ENCODE assay signal across 16 cellular contexts in genomic region chr20:454951-455350, GRCh38. TPM values are rescaled to one million over a fixed set of nuclear protein-coding genes. Genes with fewer than 3 reads are reported as not detected.
DNase-seq lines count a peak whose midpoint lies in the region; FAIRE-seq and TF ChIP-seq lines count a peak whose summit lies in the region.
"Had no signal": no experiment of that assay in that cellular context is flagged by ENCODE, and none has a peak within 500 bp of the region (broad histone marks: within the 10 kb centered on the region; RNA-seq: fewer than 3 reads in every experiment).

No MANE protein-coding gene starts in this region.

- TF ChIP-seq CTCF in PC-9 (conservative IDR thresholded peaks at IDR 0.05): no peak
- no peak for TF ChIP-seq CTCF in prostate gland (IDR thresholded peaks at IDR 0.05)
- no peak for TF ChIP-seq CTCF in Calu3 (IDR thresholded peaks at IDR 0.05; ENCODE audit: unreplicated experiment)

- peaks cover 89% of the 10 kb centered on the region for H3K79me2 ChIP-seq in PC-9 (ENCODE audit: low read depth)

- no peaks in the 10 kb centered on the region; the same call in 1 of the 2 replicates for H3F3A ChIP-seq in PC-9 (ENCODE audit: insufficient read depth, low read depth)

- H3K36me3 ChIP-seq in PC-9 (ENCODE audit: low read depth): no peaks in the 10 kb centered on the region
- no peaks in the 10 kb centered on the region for H3K36me3 ChIP-seq in prostate gland
- H3K36me3 ChIP-seq: BE2C had no signal

- POLR2A ChIA-PET in PC-9 (lab: Charles Lee; ENCODE audit: unreplicated experiment): no interaction called here

- H3K36me3 Mint-ChIP-seq in Calu3 (ENCODE audit: insufficient read depth, unreplicated experiment): peaks cover 4% of the 10 kb centered on the region
- peaks cover 0 to 7% (median 0%) of the 10 kb centered on the region in 3 donors for H3K36me3 Mint-ChIP-seq in immature natural killer cell

- CTCF ChIA-PET in PC-9 (lab: Charles Lee): no interaction called here
- CTCF ChIA-PET in Calu3 (lab: Charles Lee): no interaction called here

- BruUV-seq in PC-9 (replicated peaks; lab: Mats Ljungman, UMichigan) (no TSS peak), Calu3 (replicated peaks; lab: Mats Ljungman, UMichigan) (no TSS peak)

- H2AFZ ChIP-seq in PC-9: no peak overlapping the region

- peak; percentile 73 for FAIRE-seq in islet of Langerhans (lab: Jason Lieb, UNC)
- FAIRE-seq in GM12892 (lab: Jason Lieb, UNC): no peak
- FAIRE-seq: A549, H54 had no signal

- intact Hi-C loops in PC-9 (cut with micrococcal nuclease; ENCODE audit: unreplicated experiment) (no loop called here), prostate gland (cut with DNase I) (no loop called here), Calu3 (cut with micrococcal nuclease; ENCODE audit: unreplicated experiment) (no loop called here)

- no peak overlapping the region for H3K4me3 Mint-ChIP-seq in Calu3 (ENCODE audit: low read depth, unreplicated experiment)
- H3K4me3 Mint-ChIP-seq in immature natural killer cell: no peak overlapping the region
- H3K4me3 Mint-ChIP-seq: CD14-positive monocyte; CD8-positive, alpha-beta T cell had no signal

- H3K27ac Mint-ChIP-seq in Calu3 (ENCODE audit: unreplicated experiment) (no peak overlapping the region), immature natural killer cell (no peak overlapping the region)
- H3K27ac Mint-ChIP-seq: CD14-positive monocyte; CD8-positive, alpha-beta T cell had no signal

- no peaks in the 10 kb centered on the region for H3K9me2 ChIP-seq in PC-9 (ENCODE audit: insufficient read depth)

- H3K9me3 Mint-ChIP-seq in Calu3 (ENCODE audit: low read depth, unreplicated experiment) (no peaks in the 10 kb centered on the region), immature natural killer cell (no peaks in the 10 kb centered on the region)
- H3K9me3 Mint-ChIP-seq: CD14-positive monocyte; CD8-positive, alpha-beta T cell had no signal

- TF ChIP-seq POLR2A in prostate gland (IDR thresholded peaks at IDR 0.05) (no peak), GM12892 (IDR thresholded peaks at IDR 0.05; ENCODE audit: low read depth, low read length) (no peak)

- peak overlapping the region; percentile 57 for H3K4me2 ChIP-seq in PC-9
- H3K4me2 ChIP-seq: A549 had no signal

- H3K4me1 ChIP-seq in PC-9 (replicated peaks; ENCODE audit: insufficient read depth) (peaks cover 20% of the 10 kb centered on the region), prostate gland (replicated peaks) (no peaks in the 10 kb centered on the region)
- H3K4me1 ChIP-seq: BE2C had no signal

- H3K9me3 ChIP-seq in PC-9 (ENCODE audit: insufficient read depth, low read depth) (no peaks in the 10 kb centered on the region), prostate gland (no peaks in the 10 kb centered on the region)
- H3K9me3 ChIP-seq: A549, BE2C had no signal

- no peaks in the 10 kb centered on the region for H3K4me1 Mint-ChIP-seq in Calu3 (ENCODE audit: low read depth, unreplicated experiment)
- H3K4me1 Mint-ChIP-seq in immature natural killer cell: peaks cover 29 to 34% of the 10 kb centered on the region in 2 donors

- H4K20me1 ChIP-seq in PC-9 (ENCODE audit: insufficient read depth): peaks cover 27% of the 10 kb centered on the region

- H3K27me3 ChIP-seq in PC-9 (ENCODE audit: insufficient read depth, low read depth) (no peaks in the 10 kb centered on the region), prostate gland (replicated peaks; ENCODE audit: insufficient read depth) (no peaks in the 10 kb centered on the region)
- H3K27me3 ChIP-seq: BE2C had no signal

- H3K27me3 Mint-ChIP-seq in Calu3 (ENCODE audit: unreplicated experiment) (no peaks in the 10 kb centered on the region), immature natural killer cell (ENCODE audit: low read depth in 3 of 3) (no peaks in the 10 kb centered on the region)

- DNase-seq in HT-29 (ENCODE audit: low spot score) (peak; percentile 48), PC-9 (peak; percentile 36 to 75), prostate gland (ENCODE audit: low spot score) (peak; percentile 39), Calu3 (no peak), GM12892 (ENCODE audit: insufficient read length) (no peak), immature natural killer cell (no peak)
- DNase-seq in stimulated activated CD4-positive, alpha-beta T cell treated with anti-CD3 and anti-CD28 coated beads, Interleukin-2, amount 100 ng/mL, for 24 hours: no peak
- DNase-seq: BE2C; CD8-positive, alpha-beta T cell; COR-L47; DND-41; GDM1 had no signal

- 0 out of 2 replicates have a peak overlapping the region, but pooled peaks have one; percentile 28 for H3K27ac ChIP-seq in PC-9
- peak overlapping the region in 1 of 2 donors; percentile 9 for H3K27ac ChIP-seq in prostate gland
- H3K27ac ChIP-seq: A549 had no signal

- H3K4me3 ChIP-seq in PC-9 (no peak overlapping the region), prostate gland (no peak overlapping the region)
- H3K4me3 ChIP-seq: A549 had no signal

- WGBS in prostate gland: 51% methylated on average over 3 of the region's 3 CpGs

RNA-seq across cellular contexts. Expression of gene TBC1D20, which starts 7.4 kb away (rescaled TPM):
- total RNA-seq in HT-29 (2014; rRNA removed; shearing (Covaris generic)): 16.7 and 19.5 TPM in 2 replicates
- total RNA-seq in PC-9 (2021): 27.8 and 32.8 TPM in 2 replicates
- total RNA-seq in prostate gland: 10 to 100 TPM; 38.0 to 53.1 TPM
- 15.0 and 18.7 TPM in 2 replicates for total RNA-seq in Calu3 (2022)
- 9.1 TPM for polyA plus RNA-seq in GM12892 (2012; ENCODE audit: missing spikeins)
- polyA plus RNA-seq in immature natural killer cell: 10 to 100 TPM; 19.4 to 38.3 (median 33.2) TPM

RNA-seq across cellular contexts. Expression of gene RBCK1, which starts 46.9 kb away (rescaled TPM):
- 208 and 221 TPM in 2 replicates for total RNA-seq in HT-29 (2014; rRNA removed; shearing (Covaris generic))
- total RNA-seq in PC-9 (2021) (176 and 212 TPM in 2 replicates), prostate gland (100 to 1,000 TPM; 108 to 158 TPM), Calu3 (2022) (142 and 144 TPM in 2 replicates)
- polyA plus RNA-seq in GM12892 (2012; ENCODE audit: missing spikeins): 64.6 TPM
- polyA plus RNA-seq in immature natural killer cell: 100 to 1,000 TPM; 110 to 131 (median 126) TPM

Comparison
In these comparisons a context has a peak if more than half of its experiments do, and no peak if none do; other contexts are left out.
1. DNase-seq: peak in HT-29 (single experiment), PC-9 (2 of 2) and prostate gland (single experiment); none in Calu3 (single experiment), GM12892 (single experiment), immature natural killer cell (0 of 3) and stimulated activated CD4-positive, alpha-beta T cell treated with anti-CD3 and anti-CD28 coated beads, Interleukin-2, amount 100 ng/mL, for 24 hours (0 of 2).